Comparison of ENCODE assay signal across 1 cellular context in the genomic region with DNA sequence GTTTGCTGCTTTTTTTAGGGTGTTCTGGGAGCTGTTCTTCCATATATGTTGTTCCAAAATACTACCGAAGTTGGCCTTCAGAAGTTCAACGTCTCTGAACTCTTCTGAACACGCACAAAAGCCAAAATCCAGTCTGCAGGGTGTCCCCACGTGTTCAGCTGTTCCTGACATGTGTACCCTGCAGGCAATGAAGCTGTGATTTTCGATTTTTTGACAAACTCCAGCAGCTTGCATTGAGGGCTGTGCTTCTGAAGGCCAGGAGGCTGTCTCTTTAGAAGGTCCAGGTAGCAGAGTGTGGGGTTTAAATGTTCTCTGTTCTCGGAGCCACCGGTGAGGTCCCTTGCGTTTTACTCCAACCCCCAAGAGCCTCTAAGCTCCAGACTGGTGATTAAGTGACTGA.
TF ChIP-seq lines count a peak whose summit lies in the region.

No MANE protein-coding gene starts in this region.

TF ChIP-seq in K562, 482 proteins besides CTCF, POLR2A, EP300 and RAD21 (continued from another document):
- TF ChIP-seq, protein P1, sequence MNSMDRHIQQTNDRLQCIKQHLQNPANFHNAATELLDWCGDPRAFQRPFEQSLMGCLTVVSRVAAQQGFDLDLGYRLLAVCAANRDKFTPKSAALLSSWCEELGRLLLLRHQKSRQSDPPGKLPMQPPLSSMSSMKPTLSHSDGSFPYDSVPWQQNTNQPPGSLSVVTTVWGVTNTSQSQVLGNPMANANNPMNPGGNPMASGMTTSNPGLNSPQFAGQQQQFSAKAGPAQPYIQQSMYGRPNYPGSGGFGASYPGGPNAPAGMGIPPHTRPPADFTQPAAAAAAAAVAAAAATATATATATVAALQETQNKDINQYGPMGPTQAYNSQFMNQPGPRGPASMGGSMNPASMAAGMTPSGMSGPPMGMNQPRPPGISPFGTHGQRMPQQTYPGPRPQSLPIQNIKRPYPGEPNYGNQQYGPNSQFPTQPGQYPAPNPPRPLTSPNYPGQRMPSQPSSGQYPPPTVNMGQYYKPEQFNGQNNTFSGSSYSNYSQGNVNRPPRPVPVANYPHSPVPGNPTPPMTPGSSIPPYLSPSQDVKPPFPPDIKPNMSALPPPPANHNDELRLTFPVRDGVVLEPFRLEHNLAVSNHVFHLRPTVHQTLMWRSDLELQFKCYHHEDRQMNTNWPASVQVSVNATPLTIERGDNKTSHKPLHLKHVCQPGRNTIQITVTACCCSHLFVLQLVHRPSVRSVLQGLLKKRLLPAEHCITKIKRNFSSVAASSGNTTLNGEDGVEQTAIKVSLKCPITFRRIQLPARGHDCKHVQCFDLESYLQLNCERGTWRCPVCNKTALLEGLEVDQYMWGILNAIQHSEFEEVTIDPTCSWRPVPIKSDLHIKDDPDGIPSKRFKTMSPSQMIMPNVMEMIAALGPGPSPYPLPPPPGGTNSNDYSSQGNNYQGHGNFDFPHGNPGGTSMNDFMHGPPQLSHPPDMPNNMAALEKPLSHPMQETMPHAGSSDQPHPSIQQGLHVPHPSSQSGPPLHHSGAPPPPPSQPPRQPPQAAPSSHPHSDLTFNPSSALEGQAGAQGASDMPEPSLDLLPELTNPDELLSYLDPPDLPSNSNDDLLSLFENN (IDR thresholded peaks at IDR 0.05; ENCODE audit: low read depth in 2 of 2, low read length in 2 of 2): no peak
